ENCODE assay signal across 1 cellular context in the genomic region with DNA sequence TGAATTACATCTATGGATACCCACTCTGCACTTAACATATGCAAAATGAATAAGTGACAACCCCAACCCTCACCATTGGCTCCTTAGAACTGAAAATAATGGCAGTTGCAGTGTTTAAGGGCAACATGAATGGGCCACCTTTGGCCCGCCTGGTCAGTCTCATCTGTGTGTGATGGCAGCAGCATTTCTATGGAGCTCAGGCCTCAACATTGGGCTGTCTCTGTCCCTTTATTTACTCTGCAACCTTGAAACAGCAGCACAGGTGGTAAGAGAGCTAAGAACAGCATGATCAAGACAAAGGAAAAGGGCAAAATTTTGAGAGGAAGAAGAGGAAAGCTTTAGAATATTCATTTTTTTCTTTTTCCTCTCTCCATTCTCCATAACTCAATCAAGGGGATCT.
TF ChIP-seq lines count a peak whose summit lies in the region.

No MANE protein-coding gene starts in this region.

TF ChIP-seq in HepG2, 621 proteins besides CTCF, POLR2A, EP300 and RAD21 (continues in another document):
- TF ChIP-seq ZNF256 (CRISPR knock-in tag; conservative IDR thresholded peaks at IDR 0.05) = no peak
- TF ChIP-seq, protein P1, sequence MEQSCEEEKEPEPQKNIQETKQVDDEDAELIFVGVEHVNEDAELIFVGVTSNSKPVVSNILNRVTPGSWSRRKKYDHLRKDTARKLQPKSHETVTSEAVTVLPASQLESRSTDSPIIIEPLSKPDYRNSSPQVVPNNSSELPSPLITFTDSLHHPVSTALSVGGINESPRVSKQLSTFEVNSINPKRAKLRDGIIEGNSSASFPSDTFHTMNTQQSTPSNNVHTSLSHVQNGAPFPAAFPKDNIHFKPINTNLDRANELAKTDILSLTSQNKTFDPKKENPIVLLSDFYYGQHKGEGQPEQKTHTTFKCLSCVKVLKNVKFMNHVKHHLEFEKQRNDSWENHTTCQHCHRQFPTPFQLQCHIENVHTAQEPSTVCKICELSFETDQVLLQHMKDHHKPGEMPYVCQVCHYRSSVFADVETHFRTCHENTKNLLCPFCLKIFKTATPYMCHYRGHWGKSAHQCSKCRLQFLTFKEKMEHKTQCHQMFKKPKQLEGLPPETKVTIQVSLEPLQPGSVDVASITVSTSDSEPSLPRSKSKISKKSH (CRISPR knock-in tag; IDR thresholded peaks at IDR 0.05; ENCODE audit: borderline replicate concordance) = no peak
- no peak for TF ChIP-seq SIX4 (CRISPR knock-in tag; IDR thresholded peaks at IDR 0.05)
- no peak for TF ChIP-seq NFIC (IDR thresholded peaks at IDR 0.05; ENCODE audit: low read length)
- peak; percentile 31; the same call in 1 of the 2 replicates for TF ChIP-seq MED1 (CRISPR knock-in tag; IDR thresholded peaks at IDR 0.05)
- no peak for TF ChIP-seq YEATS2 (CRISPR knock-in tag; IDR thresholded peaks at IDR 0.05; ENCODE audit: borderline replicate concordance)
- peak; percentile 82; the same call in 1 of the 2 replicates for TF ChIP-seq ZNF644 (CRISPR knock-in tag; IDR thresholded peaks at IDR 0.05; ENCODE audit: low read depth)
- TF ChIP-seq ZNF44 (CRISPR knock-in tag; IDR thresholded peaks at IDR 0.05) = no peak
- TF ChIP-seq ELF1 (CRISPR knock-in tag; IDR thresholded peaks at IDR 0.05) = no peak
- no peak for TF ChIP-seq NFE2 (CRISPR knock-in tag; IDR thresholded peaks at IDR 0.05)
- no peak for TF ChIP-seq HNRNPK (IDR thresholded peaks at IDR 0.05; ENCODE audit: low read depth, low read length, poor library complexity, severe bottlenecking)
- no peak for TF ChIP-seq SP5 (CRISPR knock-in tag; IDR thresholded peaks at IDR 0.05; ENCODE audit: borderline replicate concordance, low read depth)
- no peak for TF ChIP-seq GZF1 (CRISPR knock-in tag; IDR thresholded peaks at IDR 0.05)
- no peak for TF ChIP-seq JDP2 (CRISPR knock-in tag; IDR thresholded peaks at IDR 0.05; ENCODE audit: borderline replicate concordance)
- no peak for TF ChIP-seq FOXA1 (IDR thresholded peaks at IDR 0.05)
- TF ChIP-seq FOXA1 (CRISPR knock-in tag; IDR thresholded peaks at IDR 0.05) = peak; percentile 74
- TF ChIP-seq FOXC1 (CRISPR knock-in tag; IDR thresholded peaks at IDR 0.05; ENCODE audit: borderline replicate concordance) = no peak
- TF ChIP-seq ZNF564 (CRISPR knock-in tag; IDR thresholded peaks at IDR 0.05) = no peak
- no peak for TF ChIP-seq MBNL3 (CRISPR knock-in tag; conservative IDR thresholded peaks at IDR 0.05)
- TF ChIP-seq ZNF879 (CRISPR knock-in tag; IDR thresholded peaks at IDR 0.05) = no peak
- TF ChIP-seq ZNF382 (CRISPR knock-in tag; IDR thresholded peaks at IDR 0.05; ENCODE audit: borderline replicate concordance) = no peak
- no peak for TF ChIP-seq MAFG (CRISPR knock-in tag; IDR thresholded peaks at IDR 0.05)
- TF ChIP-seq KAT2B (IDR thresholded peaks at IDR 0.05; ENCODE audit: borderline replicate concordance, low read depth, low read length) = no peak
- no peak for TF ChIP-seq ZFX (CRISPR knock-in tag; IDR thresholded peaks at IDR 0.05; ENCODE audit: low read depth)
- peak; percentile 26; the same call in 1 of the 2 replicates for TF ChIP-seq FOXA3 (CRISPR knock-in tag; IDR thresholded peaks at IDR 0.05)
- TF ChIP-seq, protein P2, sequence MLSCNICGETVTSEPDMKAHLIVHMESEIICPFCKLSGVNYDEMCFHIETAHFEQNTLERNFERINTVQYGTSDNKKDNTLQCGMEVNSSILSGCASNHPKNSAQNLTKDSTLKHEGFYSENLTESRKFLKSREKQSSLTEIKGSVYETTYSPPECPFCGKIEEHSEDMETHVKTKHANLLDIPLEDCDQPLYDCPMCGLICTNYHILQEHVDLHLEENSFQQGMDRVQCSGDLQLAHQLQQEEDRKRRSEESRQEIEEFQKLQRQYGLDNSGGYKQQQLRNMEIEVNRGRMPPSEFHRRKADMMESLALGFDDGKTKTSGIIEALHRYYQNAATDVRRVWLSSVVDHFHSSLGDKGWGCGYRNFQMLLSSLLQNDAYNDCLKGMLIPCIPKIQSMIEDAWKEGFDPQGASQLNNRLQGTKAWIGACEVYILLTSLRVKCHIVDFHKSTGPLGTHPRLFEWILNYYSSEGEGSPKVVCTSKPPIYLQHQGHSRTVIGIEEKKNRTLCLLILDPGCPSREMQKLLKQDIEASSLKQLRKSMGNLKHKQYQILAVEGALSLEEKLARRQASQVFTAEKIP (CRISPR knock-in tag; IDR thresholded peaks at IDR 0.05; ENCODE audit: borderline replicate concordance) = no peak
- no peak for TF ChIP-seq ZNF296 (CRISPR knock-in tag; conservative IDR thresholded peaks at IDR 0.05)
- TF ChIP-seq, protein P3, sequence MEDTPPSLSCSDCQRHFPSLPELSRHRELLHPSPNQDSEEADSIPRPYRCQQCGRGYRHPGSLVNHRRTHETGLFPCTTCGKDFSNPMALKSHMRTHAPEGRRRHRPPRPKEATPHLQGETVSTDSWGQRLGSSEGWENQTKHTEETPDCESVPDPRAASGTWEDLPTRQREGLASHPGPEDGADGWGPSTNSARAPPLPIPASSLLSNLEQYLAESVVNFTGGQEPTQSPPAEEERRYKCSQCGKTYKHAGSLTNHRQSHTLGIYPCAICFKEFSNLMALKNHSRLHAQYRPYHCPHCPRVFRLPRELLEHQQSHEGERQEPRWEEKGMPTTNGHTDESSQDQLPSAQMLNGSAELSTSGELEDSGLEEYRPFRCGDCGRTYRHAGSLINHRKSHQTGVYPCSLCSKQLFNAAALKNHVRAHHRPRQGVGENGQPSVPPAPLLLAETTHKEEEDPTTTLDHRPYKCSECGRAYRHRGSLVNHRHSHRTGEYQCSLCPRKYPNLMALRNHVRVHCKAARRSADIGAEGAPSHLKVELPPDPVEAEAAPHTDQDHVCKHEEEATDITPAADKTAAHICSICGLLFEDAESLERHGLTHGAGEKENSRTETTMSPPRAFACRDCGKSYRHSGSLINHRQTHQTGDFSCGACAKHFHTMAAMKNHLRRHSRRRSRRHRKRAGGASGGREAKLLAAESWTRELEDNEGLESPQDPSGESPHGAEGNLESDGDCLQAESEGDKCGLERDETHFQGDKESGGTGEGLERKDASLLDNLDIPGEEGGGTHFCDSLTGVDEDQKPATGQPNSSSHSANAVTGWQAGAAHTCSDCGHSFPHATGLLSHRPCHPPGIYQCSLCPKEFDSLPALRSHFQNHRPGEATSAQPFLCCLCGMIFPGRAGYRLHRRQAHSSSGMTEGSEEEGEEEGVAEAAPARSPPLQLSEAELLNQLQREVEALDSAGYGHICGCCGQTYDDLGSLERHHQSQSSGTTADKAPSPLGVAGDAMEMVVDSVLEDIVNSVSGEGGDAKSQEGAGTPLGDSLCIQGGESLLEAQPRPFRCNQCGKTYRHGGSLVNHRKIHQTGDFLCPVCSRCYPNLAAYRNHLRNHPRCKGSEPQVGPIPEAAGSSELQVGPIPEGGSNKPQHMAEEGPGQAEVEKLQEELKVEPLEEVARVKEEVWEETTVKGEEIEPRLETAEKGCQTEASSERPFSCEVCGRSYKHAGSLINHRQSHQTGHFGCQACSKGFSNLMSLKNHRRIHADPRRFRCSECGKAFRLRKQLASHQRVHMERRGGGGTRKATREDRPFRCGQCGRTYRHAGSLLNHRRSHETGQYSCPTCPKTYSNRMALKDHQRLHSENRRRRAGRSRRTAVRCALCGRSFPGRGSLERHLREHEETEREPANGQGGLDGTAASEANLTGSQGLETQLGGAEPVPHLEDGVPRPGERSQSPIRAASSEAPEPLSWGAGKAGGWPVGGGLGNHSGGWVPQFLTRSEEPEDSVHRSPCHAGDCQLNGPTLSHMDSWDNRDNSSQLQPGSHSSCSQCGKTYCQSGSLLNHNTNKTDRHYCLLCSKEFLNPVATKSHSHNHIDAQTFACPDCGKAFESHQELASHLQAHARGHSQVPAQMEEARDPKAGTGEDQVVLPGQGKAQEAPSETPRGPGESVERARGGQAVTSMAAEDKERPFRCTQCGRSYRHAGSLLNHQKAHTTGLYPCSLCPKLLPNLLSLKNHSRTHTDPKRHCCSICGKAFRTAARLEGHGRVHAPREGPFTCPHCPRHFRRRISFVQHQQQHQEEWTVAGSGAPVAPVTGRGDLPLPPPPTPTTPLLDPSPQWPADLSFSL (CRISPR knock-in tag; IDR thresholded peaks at IDR 0.05) = no peak
- TF ChIP-seq ZNF607 (CRISPR knock-in tag; IDR thresholded peaks at IDR 0.05; ENCODE audit: borderline replicate concordance) = no peak
- no peak for TF ChIP-seq ZEB1 (IDR thresholded peaks at IDR 0.05; ENCODE audit: insufficient replicate concordance, low read depth)
- peak; percentile 31; the same call in 1 of the 2 replicates for TF ChIP-seq EHMT2 (IDR thresholded peaks at IDR 0.05; ENCODE audit: borderline replicate concordance, low read depth, low read length)
- TF ChIP-seq ZNF749 (CRISPR knock-in tag; IDR thresholded peaks at IDR 0.05; ENCODE audit: borderline replicate concordance) = no peak
- no peak for TF ChIP-seq DMAP1 (CRISPR knock-in tag; IDR thresholded peaks at IDR 0.05)
- no peak for TF ChIP-seq ZNF570 (CRISPR knock-in tag; IDR thresholded peaks at IDR 0.05; ENCODE audit: borderline replicate concordance)
- TF ChIP-seq, protein P4, sequence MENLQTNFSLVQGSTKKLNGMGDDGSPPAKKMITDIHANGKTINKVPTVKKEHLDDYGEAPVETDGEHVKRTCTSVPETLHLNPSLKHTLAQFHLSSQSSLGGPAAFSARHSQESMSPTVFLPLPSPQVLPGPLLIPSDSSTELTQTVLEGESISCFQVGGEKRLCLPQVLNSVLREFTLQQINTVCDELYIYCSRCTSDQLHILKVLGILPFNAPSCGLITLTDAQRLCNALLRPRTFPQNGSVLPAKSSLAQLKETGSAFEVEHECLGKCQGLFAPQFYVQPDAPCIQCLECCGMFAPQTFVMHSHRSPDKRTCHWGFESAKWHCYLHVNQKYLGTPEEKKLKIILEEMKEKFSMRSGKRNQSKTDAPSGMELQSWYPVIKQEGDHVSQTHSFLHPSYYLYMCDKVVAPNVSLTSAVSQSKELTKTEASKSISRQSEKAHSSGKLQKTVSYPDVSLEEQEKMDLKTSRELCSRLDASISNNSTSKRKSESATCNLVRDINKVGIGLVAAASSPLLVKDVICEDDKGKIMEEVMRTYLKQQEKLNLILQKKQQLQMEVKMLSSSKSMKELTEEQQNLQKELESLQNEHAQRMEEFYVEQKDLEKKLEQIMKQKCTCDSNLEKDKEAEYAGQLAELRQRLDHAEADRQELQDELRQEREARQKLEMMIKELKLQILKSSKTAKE (CRISPR knock-in tag; IDR thresholded peaks at IDR 0.05; ENCODE audit: borderline replicate concordance) = no peak
- TF ChIP-seq ZNF720 (CRISPR knock-in tag; IDR thresholded peaks at IDR 0.05) = no peak
- TF ChIP-seq, protein P5, sequence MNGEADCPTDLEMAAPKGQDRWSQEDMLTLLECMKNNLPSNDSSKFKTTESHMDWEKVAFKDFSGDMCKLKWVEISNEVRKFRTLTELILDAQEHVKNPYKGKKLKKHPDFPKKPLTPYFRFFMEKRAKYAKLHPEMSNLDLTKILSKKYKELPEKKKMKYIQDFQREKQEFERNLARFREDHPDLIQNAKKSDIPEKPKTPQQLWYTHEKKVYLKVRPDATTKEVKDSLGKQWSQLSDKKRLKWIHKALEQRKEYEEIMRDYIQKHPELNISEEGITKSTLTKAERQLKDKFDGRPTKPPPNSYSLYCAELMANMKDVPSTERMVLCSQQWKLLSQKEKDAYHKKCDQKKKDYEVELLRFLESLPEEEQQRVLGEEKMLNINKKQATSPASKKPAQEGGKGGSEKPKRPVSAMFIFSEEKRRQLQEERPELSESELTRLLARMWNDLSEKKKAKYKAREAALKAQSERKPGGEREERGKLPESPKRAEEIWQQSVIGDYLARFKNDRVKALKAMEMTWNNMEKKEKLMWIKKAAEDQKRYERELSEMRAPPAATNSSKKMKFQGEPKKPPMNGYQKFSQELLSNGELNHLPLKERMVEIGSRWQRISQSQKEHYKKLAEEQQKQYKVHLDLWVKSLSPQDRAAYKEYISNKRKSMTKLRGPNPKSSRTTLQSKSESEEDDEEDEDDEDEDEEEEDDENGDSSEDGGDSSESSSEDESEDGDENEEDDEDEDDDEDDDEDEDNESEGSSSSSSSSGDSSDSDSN (CRISPR knock-in tag; IDR thresholded peaks at IDR 0.05) = no peak
- no peak for TF ChIP-seq ZNF331 (CRISPR knock-in tag; IDR thresholded peaks at IDR 0.05)
- TF ChIP-seq, protein P6, sequence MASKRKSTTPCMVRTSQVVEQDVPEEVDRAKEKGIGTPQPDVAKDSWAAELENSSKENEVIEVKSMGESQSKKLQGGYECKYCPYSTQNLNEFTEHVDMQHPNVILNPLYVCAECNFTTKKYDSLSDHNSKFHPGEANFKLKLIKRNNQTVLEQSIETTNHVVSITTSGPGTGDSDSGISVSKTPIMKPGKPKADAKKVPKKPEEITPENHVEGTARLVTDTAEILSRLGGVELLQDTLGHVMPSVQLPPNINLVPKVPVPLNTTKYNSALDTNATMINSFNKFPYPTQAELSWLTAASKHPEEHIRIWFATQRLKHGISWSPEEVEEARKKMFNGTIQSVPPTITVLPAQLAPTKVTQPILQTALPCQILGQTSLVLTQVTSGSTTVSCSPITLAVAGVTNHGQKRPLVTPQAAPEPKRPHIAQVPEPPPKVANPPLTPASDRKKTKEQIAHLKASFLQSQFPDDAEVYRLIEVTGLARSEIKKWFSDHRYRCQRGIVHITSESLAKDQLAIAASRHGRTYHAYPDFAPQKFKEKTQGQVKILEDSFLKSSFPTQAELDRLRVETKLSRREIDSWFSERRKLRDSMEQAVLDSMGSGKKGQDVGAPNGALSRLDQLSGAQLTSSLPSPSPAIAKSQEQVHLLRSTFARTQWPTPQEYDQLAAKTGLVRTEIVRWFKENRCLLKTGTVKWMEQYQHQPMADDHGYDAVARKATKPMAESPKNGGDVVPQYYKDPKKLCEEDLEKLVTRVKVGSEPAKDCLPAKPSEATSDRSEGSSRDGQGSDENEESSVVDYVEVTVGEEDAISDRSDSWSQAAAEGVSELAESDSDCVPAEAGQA (IDR thresholded peaks at IDR 0.05; ENCODE audit: low read depth) = no peak
- TF ChIP-seq, protein P6 (CRISPR knock-in tag; IDR thresholded peaks at IDR 0.05; ENCODE audit: borderline replicate concordance) = no peak
- TF ChIP-seq KLF13 (CRISPR knock-in tag; IDR thresholded peaks at IDR 0.05) = no peak
- TF ChIP-seq CREB1 (IDR thresholded peaks at IDR 0.05) = no peak
- TF ChIP-seq CREB1 (CRISPR knock-in tag; IDR thresholded peaks at IDR 0.05) = no peak
